ENCODE assay signal across 27 cellular contexts in the genomic region with DNA sequence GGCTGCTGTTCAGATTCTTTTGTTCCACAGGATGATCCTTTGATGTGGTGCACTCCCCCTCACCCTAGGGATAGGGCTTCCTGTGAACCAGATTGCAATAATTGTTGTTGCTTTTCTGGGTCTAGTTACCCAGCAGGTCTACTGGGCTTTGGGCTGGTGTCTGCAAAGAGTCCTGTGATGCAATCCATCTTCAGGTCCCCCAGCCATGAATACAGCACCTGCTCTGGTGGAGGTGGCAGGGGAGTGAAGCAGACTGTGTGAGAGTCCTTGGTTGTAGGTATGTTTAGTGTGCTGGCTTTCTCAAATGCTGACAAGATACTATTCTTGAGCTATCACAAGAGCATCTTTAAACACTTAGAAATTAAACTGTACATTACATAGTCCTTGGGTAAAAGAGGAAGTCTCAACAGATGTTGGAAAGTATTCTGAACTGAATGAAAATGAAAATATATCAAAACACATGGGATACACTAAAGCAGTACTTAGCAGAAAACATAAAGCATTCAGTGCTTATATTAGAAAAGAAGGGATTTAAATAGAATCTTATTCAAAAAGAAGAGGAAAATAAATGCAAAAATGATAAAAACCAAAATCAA. TPM values are rescaled to one million over a fixed set of nuclear protein-coding genes. Genes with fewer than 3 reads are reported as not detected.
"Had no signal": no experiment of that assay in that cellular context is flagged by ENCODE, and none has a peak within 500 bp of the region (broad histone marks: within the 10 kb centered on the region; RNA-seq: fewer than 3 reads in every experiment).

No MANE protein-coding gene starts in this region.

- ATAC-seq: activated CD8-positive, alpha-beta T cell treated with anti-CD3 and anti-CD28 coated beads, Interleukin-2, amount 10 ng/mL, durations not matched to agents 7 days and 5 days had no signal

- H3K27ac ChIP-seq: esophagus squamous epithelium, skin epidermis, tibial nerve, vagina, VCaP had no signal

- H3K4me3 Mint-ChIP-seq: activated CD4-positive, alpha-beta T cell treated with anti-CD3 and anti-CD28 coated beads, Interleukin-2, amount 10 ng/mL, durations not matched to agents 24 days and 14 days; activated CD8-positive, alpha-beta T cell treated with anti-CD3 and anti-CD28 coated beads, Interleukin-2, amount 10 ng/mL, durations not matched to agents 7 days and 5 days; activated naive CD8-positive, alpha-beta T cell; brain; central memory CD8-positive, alpha-beta T cell; nephron progenitor cell had no signal

- H3K9me3 ChIP-seq: vagina had no signal

- H3K4me3 ChIP-seq: esophagus squamous epithelium, skin epidermis, tibial nerve, vagina had no signal

- H3K4me1 Mint-ChIP-seq: central memory CD8-positive, alpha-beta T cell had no signal

- FAIRE-seq: endothelial cell of umbilical vein had no signal

- H3K27me3 ChIP-seq: esophagus squamous epithelium, tibial nerve, vagina had no signal

- H3K27me3 Mint-ChIP-seq: central memory CD8-positive, alpha-beta T cell had no signal

- H3K36me3 ChIP-seq: esophagus squamous epithelium, tibial nerve, vagina had no signal

- DNase-seq: activated CD4-positive, alpha-beta T cell treated with anti-CD3 and anti-CD28 coated beads, Interleukin-2, amount 10 ng/mL, durations not matched to agents 24 days and 14 days; activated CD8-positive, alpha-beta memory T cell treated with anti-CD3 and anti-CD28 coated beads, Interleukin-2, amount 50 U/mL, for 4 hours; activated CD8-positive, alpha-beta T cell treated with anti-CD3 and anti-CD28 coated beads, Interleukin-2, amount 10 ng/mL, durations not matched to agents 7 days and 5 days; activated gamma-delta T cell; activated T-cell treated with anti-CD3 and anti-CD28 coated beads, Interleukin-2, amount 50 U/mL, for 48 hours; amygdala; cortex of kidney; effector CD4-positive, alpha-beta T cell; esophagus squamous epithelium; nephron progenitor cell; occipital lobe; stimulated activated CD4-positive, alpha-beta T cell treated with anti-CD3 and anti-CD28 coated beads, Interleukin-15, amount 100 ng/mL, for 24 hours; stimulated activated CD4-positive, alpha-beta T cell treated with anti-CD3 and anti-CD28 coated beads, Interleukin-4, amount 100 ng/mL, for 1 hour; stimulated activated naive CD4-positive, alpha-beta T cell; T1000 had no signal

- H3K27ac Mint-ChIP-seq: activated CD4-positive, alpha-beta T cell treated with anti-CD3 and anti-CD28 coated beads, Interleukin-2, amount 10 ng/mL, durations not matched to agents 24 days and 14 days; activated CD8-positive, alpha-beta T cell treated with anti-CD3 and anti-CD28 coated beads, Interleukin-2, amount 10 ng/mL, durations not matched to agents 7 days and 5 days; activated naive CD8-positive, alpha-beta T cell; brain; nephron progenitor cell had no signal

RNA-seq across cellular contexts. Expression of gene CCR6, which starts 49.1 kb away (rescaled TPM):
- total RNA-seq: activated CD4-positive, alpha-beta T cell treated with anti-CD3 and anti-CD28 coated beads, Interleukin-2, amount 10 ng/mL, durations not matched to agents 24 days and 14 days; endothelial cell of umbilical vein; fibroblast of villous mesenchyme; kidney epithelial cell; mesenteric fat pad; occipital lobe; posterior vena cava; tibial nerve had no signal
- polyA plus RNA-seq: endothelial cell of umbilical vein had no signal
